In the genomic region with DNA sequence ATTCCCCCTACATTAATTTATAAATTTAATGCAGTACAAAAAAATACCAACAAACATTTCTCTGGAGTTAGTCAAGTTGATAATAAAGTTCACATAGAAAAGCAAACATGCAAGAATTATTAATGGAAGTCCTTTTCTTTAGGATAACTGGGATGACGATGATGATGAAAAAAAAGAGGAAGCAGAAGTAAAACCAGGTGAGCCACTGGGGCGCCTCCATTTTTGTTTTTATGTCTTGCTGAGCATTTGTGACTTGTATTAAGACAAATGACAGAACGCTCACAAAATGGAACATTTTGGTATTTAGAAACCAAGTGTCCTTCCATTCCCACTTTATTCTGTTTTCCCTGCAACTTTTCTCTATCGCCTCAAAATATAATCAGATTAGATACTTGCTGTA, we compare ENCODE assay signal across 15 cellular contexts.
"Had no signal": no experiment of that assay in that cellular context is flagged by ENCODE, and none has a peak within 500 bp of the region (broad histone marks: within the 10 kb centered on the region; RNA-seq: fewer than 3 reads in every experiment).

No MANE protein-coding gene starts in this region.

- H3K4me3 Mint-ChIP-seq: activated CD4-positive, alpha-beta T cell treated with anti-CD3 and anti-CD28 coated beads, Interleukin-2, amount 10 ng/mL, durations not matched to agents 24 days and 14 days; neural progenitor cell; WTC11 had no signal

- ATAC-seq: heart left ventricle, WTC11 had no signal

- H3K27ac Mint-ChIP-seq: neural progenitor cell, WTC11 had no signal

- H3K4me2 ChIP-seq: neural progenitor cell had no signal

- FAIRE-seq: endothelial cell of umbilical vein, frontal cortex, islet of Langerhans, pancreas had no signal

- H3K4me1 Mint-ChIP-seq: neural progenitor cell had no signal

- H3K4me1 ChIP-seq: neural progenitor cell had no signal

- DNase-seq: activated CD4-positive, alpha-beta T cell treated with anti-CD3 and anti-CD28 coated beads, Interleukin-2, amount 10 ng/mL, durations not matched to agents 24 days and 14 days; activated naive CD4-positive, alpha-beta T cell treated with Interleukin-2 at 50 U/mL for 16 hours; effector CD4-positive, alpha-beta T cell; heart left ventricle; pancreas; stimulated activated CD4-positive, alpha-beta T cell treated with anti-CD3 and anti-CD28 coated beads, Interleukin-4, amount 100 ng/mL, for 4 hours; tibial artery had no signal

- H2AFZ ChIP-seq: neural progenitor cell had no signal

- H3K27ac ChIP-seq: adrenal gland, coronary artery, heart left ventricle, neural progenitor cell, pancreas, tibial artery, vagina had no signal

- H3K9ac ChIP-seq: neural progenitor cell had no signal

- H3K27me3 ChIP-seq: adrenal gland, heart left ventricle, neural progenitor cell, pancreas, tibial artery, vagina had no signal

- H3K9me3 ChIP-seq: adrenal gland, heart left ventricle, pancreas, tibial artery, vagina had no signal

- H3K27me3 Mint-ChIP-seq: activated CD4-positive, alpha-beta T cell treated with anti-CD3 and anti-CD28 coated beads, Interleukin-2, amount 10 ng/mL, durations not matched to agents 24 days and 14 days had no signal

- H3K4me3 ChIP-seq: adrenal gland, coronary artery, heart left ventricle, neural progenitor cell, pancreas, tibial artery, vagina had no signal

- H3K9me3 Mint-ChIP-seq: activated CD4-positive, alpha-beta T cell treated with anti-CD3 and anti-CD28 coated beads, Interleukin-2, amount 10 ng/mL, durations not matched to agents 24 days and 14 days; neural progenitor cell; WTC11 had no signal
